ENCODE assay signal across 1 cellular context in the genomic region with DNA sequence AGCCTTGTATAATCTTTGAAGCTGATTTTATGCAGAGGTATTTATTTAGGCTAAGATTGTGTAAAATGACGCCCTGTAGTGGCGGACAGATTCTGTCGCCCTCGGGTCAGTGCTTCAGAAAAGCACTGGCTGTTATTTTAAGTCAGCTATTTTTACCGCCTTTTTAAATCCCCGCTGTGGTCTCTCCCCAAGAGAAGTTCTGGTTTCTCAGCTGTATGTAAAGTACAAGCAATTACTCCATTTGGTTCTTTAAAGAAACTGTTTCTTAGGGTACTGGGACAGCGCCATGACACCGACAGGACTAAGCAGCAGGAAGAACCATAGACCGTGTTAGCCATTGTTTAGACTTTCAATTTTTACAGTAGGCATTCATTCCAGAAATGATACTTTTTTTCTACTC.
TF ChIP-seq lines count a peak whose summit lies in the region.

No MANE protein-coding gene starts in this region.

TF ChIP-seq in SK-N-SH, 30 proteins besides CTCF, POLR2A, EP300 and RAD21 (continued from another document):
- TF ChIP-seq, protein P1, sequence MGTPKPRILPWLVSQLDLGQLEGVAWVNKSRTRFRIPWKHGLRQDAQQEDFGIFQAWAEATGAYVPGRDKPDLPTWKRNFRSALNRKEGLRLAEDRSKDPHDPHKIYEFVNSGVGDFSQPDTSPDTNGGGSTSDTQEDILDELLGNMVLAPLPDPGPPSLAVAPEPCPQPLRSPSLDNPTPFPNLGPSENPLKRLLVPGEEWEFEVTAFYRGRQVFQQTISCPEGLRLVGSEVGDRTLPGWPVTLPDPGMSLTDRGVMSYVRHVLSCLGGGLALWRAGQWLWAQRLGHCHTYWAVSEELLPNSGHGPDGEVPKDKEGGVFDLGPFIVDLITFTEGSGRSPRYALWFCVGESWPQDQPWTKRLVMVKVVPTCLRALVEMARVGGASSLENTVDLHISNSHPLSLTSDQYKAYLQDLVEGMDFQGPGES (IDR thresholded peaks at IDR 0.05; ENCODE audit: low read depth, low read length) = no peak
- no peak for TF ChIP-seq GATA2 (CRISPR knock-in tag; IDR thresholded peaks at IDR 0.05)
- no peak for TF ChIP-seq TCF12 (IDR thresholded peaks at IDR 0.05)
